20 cellular contexts compared by ENCODE assay signal in the genomic region with DNA sequence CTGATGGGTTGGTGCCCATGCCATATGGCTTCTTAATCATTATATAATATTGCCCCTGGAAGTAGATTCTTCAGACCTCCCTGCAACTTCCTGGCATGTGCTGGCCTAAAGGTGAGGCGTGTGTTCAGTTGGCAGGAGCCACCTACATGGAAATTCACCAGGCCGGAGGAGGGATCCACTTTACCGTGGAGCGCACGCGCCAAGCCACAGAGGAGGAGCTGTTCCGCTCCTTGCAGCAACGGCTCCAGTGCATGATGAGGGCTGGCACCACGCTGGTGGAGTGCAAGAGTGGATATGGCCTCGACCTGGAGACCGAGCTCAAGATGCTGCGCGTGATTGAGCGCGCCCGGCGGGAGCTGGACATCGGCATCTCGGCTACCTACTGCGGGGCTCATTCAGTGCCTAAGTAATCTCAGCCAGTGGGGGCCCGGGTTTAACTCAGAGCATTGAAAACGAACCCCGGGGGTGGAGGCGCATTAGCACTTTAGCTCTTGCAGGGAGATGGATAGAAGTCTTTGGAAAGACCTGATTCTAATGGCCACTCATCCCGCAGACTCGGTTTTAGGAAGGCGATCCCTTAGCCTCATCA. TPM values are rescaled to one million over a fixed set of nuclear protein-coding genes. Genes with fewer than 3 reads are reported as not detected.
DNase-seq lines count a peak whose midpoint lies in the region; ATAC-seq, FAIRE-seq and TF ChIP-seq lines count a peak whose summit lies in the region.
"Had no signal": no experiment of that assay in that cellular context is flagged by ENCODE, and none has a peak within 500 bp of the region (broad histone marks: within the 10 kb centered on the region; RNA-seq: fewer than 3 reads in every experiment).

No MANE protein-coding gene starts in this region.

- TF ChIP-seq RAD21 in HepG2 (CRISPR knock-in tag; IDR thresholded peaks at IDR 0.05) = no peak

- no peak for TF ChIP-seq POLR2A in HepG2 (IDR thresholded peaks at IDR 0.05; ENCODE audit: insufficient read depth in 1 of 2, low read depth in 2 of 2, low read length in 2 of 2)

- H4K20me1 ChIP-seq in HepG2 (ENCODE audit: insufficient read depth, low read length) = no peaks in the 10 kb centered on the region
- H4K20me1 ChIP-seq: BLaER1 treated with 17β-estradiol and CSF1 and Interleukin-3, amounts not matched to agents 10 nM and 100 nM had no signal

- no peak overlapping the region for H2AFZ ChIP-seq in HepG2 (ENCODE audit: low read length)

- H3K27me3 ChIP-seq in HepG2 (ENCODE audit: control insufficient read depth in 1 of 2, insufficient read depth in 2 of 2, low read length in 2 of 2) (no peaks in the 10 kb centered on the region), foreskin keratinocyte (peaks cover 46% of the 10 kb centered on the region)
- H3K27me3 ChIP-seq: BLaER1 treated with 17β-estradiol and CSF1 and Interleukin-3, amounts not matched to agents 10 nM and 100 nM had no signal

- CTCF ChIA-PET in HepG2 (lab: Yijun Ruan, JAX; ENCODE audit: low intra/inter-chr PET ratio, low total read pairs) = no interaction called here

- no peaks in the 10 kb centered on the region for H3K9me3 ChIP-seq in HepG2 (ENCODE audit: low read length)
- H3K9me3 ChIP-seq: BLaER1 treated with 17β-estradiol and CSF1 and Interleukin-3, amounts not matched to agents 10 nM and 100 nM had no signal

- H3K9ac ChIP-seq in HepG2 (ENCODE audit: insufficient read depth, low read depth, low read length) = no peak overlapping the region
- H3K9ac ChIP-seq: BLaER1 treated with 17β-estradiol and CSF1 and Interleukin-3, amounts not matched to agents 10 nM and 100 nM had no signal

- BruUV-seq in HepG2 (replicated peaks; lab: Mats Ljungman, UMichigan) = no TSS peak

- no peak for TF ChIP-seq EP300 in HepG2 (IDR thresholded peaks at IDR 0.05; ENCODE audit: low read depth in 2 of 2, low read length in 2 of 2)
- TF ChIP-seq EP300 in HepG2 (CRISPR knock-in tag; IDR thresholded peaks at IDR 0.05; ENCODE audit: borderline replicate concordance) = no peak

- 99% methylated on average over 24 of the region's 27 CpGs for WGBS in HepG2 (ENCODE audit: low lambda C conversion rate)

- peaks cover 0 to 1% of the 10 kb centered on the region in 2 experiments; a peak in 2 of 5 replicates for H3K36me3 ChIP-seq in HepG2 (replicated peaks in 1 of 2; ENCODE audit: control insufficient read depth in 1 of 2, insufficient read depth in 2 of 2, low read length in 2 of 2)
- H3K36me3 ChIP-seq: BLaER1 treated with 17β-estradiol and CSF1 and Interleukin-3, amounts not matched to agents 10 nM and 100 nM had no signal

- in situ Hi-C loops in HepG2 (cut with HindIII; ENCODE audit: extremely low pct_ligation_motif_present, low pct_unique_long_range_greater_than_20kb) = no loop called here

- TF ChIP-seq CTCF in HepG2 (CRISPR knock-in tag; IDR thresholded peaks at IDR 0.05) (no peak), foreskin keratinocyte (conservative IDR thresholded peaks at IDR 0.05) (no peak)

- H3K4me2 ChIP-seq in HepG2 (ENCODE audit: low read depth, low read length) = no peak overlapping the region
- H3K4me2 ChIP-seq: BLaER1 treated with 17β-estradiol and CSF1 and Interleukin-3, amounts not matched to agents 10 nM and 100 nM had no signal

- no peaks in the 10 kb centered on the region for H3K79me2 ChIP-seq in HepG2 (ENCODE audit: insufficient read depth, low read length)

- H3K4me1 ChIP-seq in HepG2 (ENCODE audit: insufficient read depth, low read length) (peaks cover 47% of the 10 kb centered on the region), foreskin keratinocyte (no peaks in the 10 kb centered on the region)

- no peak; the same call in 2 of the 3 replicates for ATAC-seq in HepG2
- no peak for ATAC-seq in foreskin keratinocyte
- no peak for ATAC-seq in HG02763 (IDR thresholded peaks at IDR 0.05; ENCODE audit: unreplicated experiment)
- no peak for ATAC-seq in HG03565 (IDR thresholded peaks at IDR 0.05; ENCODE audit: unreplicated experiment)

- H3K4me3 ChIP-seq in HepG2 (replicated peaks in 1 of 3; ENCODE audit: insufficient read depth in 1 of 3, low read depth in 2 of 3, low read length in 3 of 3) = no peak overlapping the region
- H3K4me3 ChIP-seq: BLaER1 treated with 17β-estradiol and CSF1 and Interleukin-3, amounts not matched to agents 10 nM and 100 nM had no signal

- no peak overlapping the region for H3K27ac ChIP-seq in HepG2 (ENCODE audit: extremely low read length, insufficient read depth, low read length)
- no peak overlapping the region for H3K27ac ChIP-seq in foreskin keratinocyte
- H3K27ac ChIP-seq: BLaER1 treated with 17β-estradiol and CSF1 and Interleukin-3, amounts not matched to agents 10 nM and 100 nM; HL-60 had no signal

- FAIRE-seq in HepG2 (lab: Jason Lieb, UNC) = no peak

- DNase-seq in DMS79 (lab: John Stamatoyannopoulos, UW) (peak; percentile 12), cerebellar nuclear complex (lab: John Stamatoyannopoulos, UW) (peak; percentile 43 to 69), HepG2 (ENCODE audit: low spot score) (no peak), foreskin keratinocyte (no peak)
- DNase-seq: 8988T; COR-L47; DMS153; KG1; NCI-H1092; NCI-H2107; NCI-H345; NCI-H69; NK-92 treated with Interleukin-12 subunit alpha and Interleukin-12 subunit beta, amount 100 ng/mL, for 24 hours; OCI-M1; RPMI8226 had no signal

- intact Hi-C loops in HepG2 (cut with micrococcal nuclease; ENCODE audit: unreplicated experiment) = loop anchor here (5.0 to 10.0 kb wide), 2 partner anchors 41 to 132 kb away; a partner anchor contains a TSS

- POLR2A ChIA-PET in HepG2 (lab: Yijun Ruan, JAX) = interaction anchor here (1.7 to 3.9 kb wide), 2 partner anchors 9 to 14 kb away, joined by 5 to 41 read pairs; a partner anchor contains a TSS

RNA-seq across cellular contexts. Expression of a gene that starts 13.5 kb away (rescaled TPM):
- total RNA-seq in HepG2 (2016; rRNA removed; fragmentation: Illumina TruSeq; extraction: Trizol) (6.2 and 6.5 TPM in 2 replicates), foreskin keratinocyte (0.14 and 0.37 TPM in 2 replicates)
- total RNA-seq in HepG2 (2016; cell fraction: cytosol; rRNA removed; fragmentation: Illumina TruSeq; extraction: Trizol; ENCODE audit: low read depth) = 0.91 and 1.2 TPM in 2 replicates
- total RNA-seq in HepG2 (2016; cell fraction: insoluble cytoplasmic fraction; rRNA removed; fragmentation: Illumina TruSeq; extraction: Trizol) = 6.5 and 6.7 TPM in 2 replicates
- 2.3 and 2.7 TPM in 2 replicates for total RNA-seq in HepG2 (2016; cell fraction: membrane; rRNA removed; fragmentation: Illumina TruSeq; extraction: Trizol)
- 4.1 and 7.2 TPM in 2 replicates for total RNA-seq in HepG2 (2016; cell fraction: nucleus; rRNA removed; fragmentation: Illumina TruSeq; extraction: Trizol)
- polyA plus RNA-seq in HepG2 (2011; rRNA removed) (29.6 and 31.5 TPM in 2 replicates), foreskin keratinocyte (0.12 and 0.14 TPM in 2 replicates)
- polyA plus RNA-seq in HepG2 (2011; cell fraction: cytosol; rRNA removed) = 16.5 and 18.2 TPM in 2 replicates
- polyA plus RNA-seq in HepG2 (2011; cell fraction: nucleus; rRNA removed) = 119 and 127 TPM in 2 replicates
- 21.2 and 31.4 TPM in 2 replicates for polyA plus RNA-seq in HepG2 (2012)
- 0.93 and 1.1 TPM in 2 replicates for polyA plus RNA-seq in HepG2 (2016; cell fraction: cytosol; fragmentation: Illumina TruSeq; extraction: Trizol; ENCODE audit: low read depth)
- 6.7 and 6.9 TPM in 2 replicates for polyA plus RNA-seq in HepG2 (2016; cell fraction: insoluble cytoplasmic fraction; fragmentation: Illumina TruSeq; extraction: Trizol; ENCODE audit: low read depth)
- 1.9 and 2.6 TPM in 2 replicates for polyA plus RNA-seq in HepG2 (2016; cell fraction: membrane; fragmentation: Illumina TruSeq; extraction: Trizol; ENCODE audit: low read depth)
- 16.1 and 17.7 TPM in 2 replicates for polyA plus RNA-seq in HepG2 (2016; cell fraction: nucleus; fragmentation: Illumina TruSeq; extraction: Trizol; ENCODE audit: insufficient read depth, low read depth)
- polyA minus RNA-seq in HepG2 (2011; rRNA and poly(A)+ RNA removed; ENCODE audit: low replicate concordance) = 1.8 and 25.6 TPM in 2 replicates
- 8.2 and 13.4 TPM in 2 replicates for polyA minus RNA-seq in HepG2 (2011; cell fraction: cytosol; rRNA and poly(A)+ RNA removed)
- polyA minus RNA-seq in HepG2 (2011; cell fraction: nucleus; rRNA and poly(A)+ RNA removed) = 15.7 and 18.8 TPM in 2 replicates

RNA-seq across cellular contexts. Expression of a gene that starts 14.2 kb away (rescaled TPM):
- total RNA-seq in HepG2 (2016; rRNA removed; fragmentation: Illumina TruSeq; extraction: Trizol) (0.18 and 0.24 TPM in 2 replicates), foreskin keratinocyte (not detected in 2 replicates)
- total RNA-seq in HepG2 (2016; cell fraction: cytosol; rRNA removed; fragmentation: Illumina TruSeq; extraction: Trizol; ENCODE audit: low read depth) = 0.10 and 0.18 TPM in 2 replicates
- 0.18 and 0.22 TPM in 2 replicates for total RNA-seq in HepG2 (2016; cell fraction: insoluble cytoplasmic fraction; rRNA removed; fragmentation: Illumina TruSeq; extraction: Trizol)
- 0.24 and 0.53 TPM in 2 replicates for total RNA-seq in HepG2 (2016; cell fraction: membrane; rRNA removed; fragmentation: Illumina TruSeq; extraction: Trizol)
- 0.22 and 0.31 TPM in 2 replicates for total RNA-seq in HepG2 (2016; cell fraction: nucleus; rRNA removed; fragmentation: Illumina TruSeq; extraction: Trizol)
- polyA plus RNA-seq in HepG2 (2011; rRNA removed) (0.30 and 0.32 TPM in 2 replicates), foreskin keratinocyte (not detected in 2 replicates)
- polyA plus RNA-seq in HepG2 (2011; cell fraction: cytosol; rRNA removed) = 0.13 and 0.35 TPM in 2 replicates
- polyA plus RNA-seq in HepG2 (2011; cell fraction: nucleus; rRNA removed) = 0.13 and 0.17 TPM in 2 replicates
- polyA plus RNA-seq in HepG2 (2012) = 0.36 and 0.39 TPM in 2 replicates
- 0.05 and 0.08 TPM in 2 replicates for polyA plus RNA-seq in HepG2 (2016; cell fraction: cytosol; fragmentation: Illumina TruSeq; extraction: Trizol; ENCODE audit: low read depth)
- 0.29 and 0.36 TPM in 2 replicates for polyA plus RNA-seq in HepG2 (2016; cell fraction: insoluble cytoplasmic fraction; fragmentation: Illumina TruSeq; extraction: Trizol; ENCODE audit: low read depth)
- polyA plus RNA-seq in HepG2 (2016; cell fraction: membrane; fragmentation: Illumina TruSeq; extraction: Trizol; ENCODE audit: low read depth) = 0.17 and 0.19 TPM in 2 replicates
- 0.35 and 0.41 TPM in 2 replicates for polyA plus RNA-seq in HepG2 (2016; cell fraction: nucleus; fragmentation: Illumina TruSeq; extraction: Trizol; ENCODE audit: insufficient read depth, low read depth)
- polyA minus RNA-seq in HepG2 (2011; rRNA and poly(A)+ RNA removed; ENCODE audit: low replicate concordance) = 0.16 TPM in 1 of 2 replicates, not detected in the other
- polyA minus RNA-seq in HepG2 (2011; cell fraction: cytosol; rRNA and poly(A)+ RNA removed) = 0.35 TPM in 1 of 2 replicates, not detected in the other
- 0.26 and 1.1 TPM in 2 replicates for polyA minus RNA-seq in HepG2 (2011; cell fraction: nucleus; rRNA and poly(A)+ RNA removed)
- total RNA-seq: M059J had no signal

RNA-seq across cellular contexts. Expression of a gene that starts 39.5 kb away (rescaled TPM):
- total RNA-seq in HepG2 (2016; rRNA removed; fragmentation: Illumina TruSeq; extraction: Trizol) (0.56 and 0.89 TPM in 2 replicates), foreskin keratinocyte (0.42 and 0.48 TPM in 2 replicates)
- total RNA-seq in HepG2 (2016; cell fraction: cytosol; rRNA removed; fragmentation: Illumina TruSeq; extraction: Trizol; ENCODE audit: low read depth) = 0.10 and 0.26 TPM in 2 replicates
- 0.58 and 1.1 TPM in 2 replicates for total RNA-seq in HepG2 (2016; cell fraction: insoluble cytoplasmic fraction; rRNA removed; fragmentation: Illumina TruSeq; extraction: Trizol)
- 0.22 and 0.59 TPM in 2 replicates for total RNA-seq in HepG2 (2016; cell fraction: membrane; rRNA removed; fragmentation: Illumina TruSeq; extraction: Trizol)
- 1.8 and 2.1 TPM in 2 replicates for total RNA-seq in HepG2 (2016; cell fraction: nucleus; rRNA removed; fragmentation: Illumina TruSeq; extraction: Trizol)
- polyA plus RNA-seq in HepG2 (2011; rRNA removed) (37.8 and 63.7 TPM in 2 replicates), foreskin keratinocyte (0.03 and 0.08 TPM in 2 replicates)
- polyA plus RNA-seq in HepG2 (2011; cell fraction: cytosol; rRNA removed) = 17.0 and 30.5 TPM in 2 replicates
- 159 and 187 TPM in 2 replicates for polyA plus RNA-seq in HepG2 (2011; cell fraction: nucleus; rRNA removed)
- polyA plus RNA-seq in HepG2 (2012) = 38.1 and 88.4 TPM in 2 replicates
- 0.11 TPM in 2 replicates for polyA plus RNA-seq in HepG2 (2016; cell fraction: cytosol; fragmentation: Illumina TruSeq; extraction: Trizol; ENCODE audit: low read depth)
- polyA plus RNA-seq in HepG2 (2016; cell fraction: insoluble cytoplasmic fraction; fragmentation: Illumina TruSeq; extraction: Trizol; ENCODE audit: low read depth) = 0.50 and 0.67 TPM in 2 replicates
- 0.20 and 0.25 TPM in 2 replicates for polyA plus RNA-seq in HepG2 (2016; cell fraction: membrane; fragmentation: Illumina TruSeq; extraction: Trizol; ENCODE audit: low read depth)
- polyA plus RNA-seq in HepG2 (2016; cell fraction: nucleus; fragmentation: Illumina TruSeq; extraction: Trizol; ENCODE audit: insufficient read depth, low read depth) = 1.8 and 2.3 TPM in 2 replicates
- polyA minus RNA-seq in HepG2 (2011; rRNA and poly(A)+ RNA removed; ENCODE audit: low replicate concordance) = 3.5 and 84.7 TPM in 2 replicates
- 24.7 and 49.8 TPM in 2 replicates for polyA minus RNA-seq in HepG2 (2011; cell fraction: cytosol; rRNA and poly(A)+ RNA removed)
- 65.0 and 124 TPM in 2 replicates for polyA minus RNA-seq in HepG2 (2011; cell fraction: nucleus; rRNA and poly(A)+ RNA removed)
- total RNA-seq: M059J had no signal

Comparison
In these comparisons a context has a peak if more than half of its experiments do, and no peak if none do; other contexts are left out.
1. DNase-seq: peak in DMS79 (single experiment) and cerebellar nuclear complex (2 of 2); none in HepG2 (single experiment) and foreskin keratinocyte (0 of 2).